ENCODE assay signal across 8 cellular contexts in the genomic region with DNA sequence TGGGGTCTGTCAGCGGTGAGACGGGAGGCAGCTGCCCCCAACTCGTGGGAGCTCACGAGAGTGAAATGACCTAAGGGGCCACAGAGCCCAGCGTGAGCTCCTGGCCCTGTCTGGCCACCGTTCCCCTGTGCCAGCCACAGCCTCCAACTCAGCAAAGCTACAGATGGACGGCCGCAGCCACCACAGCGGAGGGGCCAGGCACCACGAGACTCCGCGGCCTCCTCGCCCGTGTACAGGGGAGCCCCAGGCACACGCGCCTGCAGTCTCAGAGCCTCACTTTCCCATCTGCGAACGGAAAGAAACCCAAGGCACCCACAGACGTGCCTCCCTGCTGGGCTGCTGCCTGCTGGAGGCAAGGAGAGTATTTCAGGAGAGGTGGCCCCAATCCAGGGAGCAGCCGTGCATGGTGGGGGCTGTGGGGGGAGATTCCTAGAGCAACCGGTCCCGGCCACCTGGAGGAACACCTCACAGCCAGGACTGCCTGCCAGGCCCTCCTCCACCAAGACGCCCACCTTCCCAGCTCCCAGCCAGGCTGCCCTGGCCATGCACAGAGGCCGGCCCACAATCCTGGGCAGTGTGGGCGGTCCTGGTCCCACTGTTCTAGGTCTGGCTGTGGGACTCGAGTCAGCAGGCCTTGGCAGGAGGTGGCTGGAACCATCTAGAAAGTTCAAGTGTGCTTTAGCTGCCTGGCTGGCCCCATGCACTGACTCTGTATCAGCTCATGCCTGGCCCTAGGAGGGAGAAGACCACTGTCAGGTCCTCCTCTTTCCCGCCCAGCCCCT. TPM values are rescaled to one million over a fixed set of nuclear protein-coding genes. Genes with fewer than 3 reads are reported as not detected.
DNase-seq lines count a peak whose midpoint lies in the region; ATAC-seq and TF ChIP-seq lines count a peak whose summit lies in the region.

No MANE protein-coding gene starts in this region.

- ATAC-seq in HG02642 (IDR thresholded peaks at IDR 0.05; ENCODE audit: poor library complexity, unreplicated experiment) (no peak), GM18861 (IDR thresholded peaks at IDR 0.05; ENCODE audit: unreplicated experiment) (no peak)

- no peak for TF ChIP-seq POLR2A in Peyer's patch (IDR thresholded peaks at IDR 0.05)

- H3K27ac ChIP-seq in Peyer's patch: peak overlapping the region; percentile 98 to 99 (median 99)

- no TSS peak for BruUV-seq in Calu3 (replicated peaks; lab: Mats Ljungman, UMichigan)

- H3K4me1 ChIP-seq in Peyer's patch: peaks cover 6 to 74% (median 59%) of the 10 kb centered on the region in 4 donors

- H3K27ac Mint-ChIP-seq in Calu3 (ENCODE audit: unreplicated experiment): peak overlapping the region; percentile 70

- H3K4me3 ChIP-seq in Peyer's patch: peak overlapping the region; percentile 85 to 100 (median 98)

- DNase-seq in Calu3 (no peak), Peyer's patch (peak in 2 of 3 donors; percentile 55 to 57), fibroblast of gingiva (ENCODE audit: low read depth) (peak; percentile 29), occipital lobe (lab: John Stamatoyannopoulos, UW) (peak; percentile 53), EL (no peak)
- DNase-seq in stimulated activated CD4-positive, alpha-beta T cell treated with anti-CD3 and anti-CD28 coated beads, Interleukin-2, amount 100 ng/mL, for 48 hours: no peak

- H3K4me1 Mint-ChIP-seq in Calu3 (ENCODE audit: low read depth, unreplicated experiment): no peaks in the 10 kb centered on the region

- peak overlapping the region; percentile 74 for H3K4me3 Mint-ChIP-seq in Calu3 (ENCODE audit: low read depth, unreplicated experiment)

- H3K9me3 Mint-ChIP-seq in Calu3 (ENCODE audit: low read depth, unreplicated experiment): no peaks in the 10 kb centered on the region

- no peaks in the 10 kb centered on the region for H3K27me3 Mint-ChIP-seq in Calu3 (ENCODE audit: unreplicated experiment)

- H3K36me3 Mint-ChIP-seq in Calu3 (ENCODE audit: insufficient read depth, unreplicated experiment): peaks cover 52% of the 10 kb centered on the region

- CTCF ChIA-PET in Calu3 (lab: Charles Lee): no interaction called here

- H3K27me3 ChIP-seq in Peyer's patch: no peaks in the 10 kb centered on the region

- no peaks in the 10 kb centered on the region for H3K9me3 ChIP-seq in Peyer's patch

- intact Hi-C loops in Calu3 (cut with micrococcal nuclease; ENCODE audit: unreplicated experiment): no loop called here

- H3K36me3 ChIP-seq in Peyer's patch: peaks cover 0 to 26% (median 0%) of the 10 kb centered on the region in 3 donors

- no peak for TF ChIP-seq CTCF in Calu3 (IDR thresholded peaks at IDR 0.05; ENCODE audit: unreplicated experiment)
- no peak for TF ChIP-seq CTCF in Peyer's patch (IDR thresholded peaks at IDR 0.05)

RNA-seq across cellular contexts. Expression of a gene that starts 1.9 kb away (rescaled TPM):
- total RNA-seq in Calu3 (2022) (96.0 and 99.7 TPM in 2 replicates), Peyer's patch (100 to 1,000 TPM; 119 to 253 (median 192) TPM), occipital lobe (16.8 TPM)

RNA-seq across cellular contexts. Expression of a gene that starts 33.6 kb away (rescaled TPM):
- total RNA-seq in Calu3 (2022): 65.3 and 72.3 TPM in 2 replicates
- 100 to 1,000 TPM in 1 of 4 donors, 10 to 100 TPM in 3; 57.8 to 114 (median 76.0) TPM for total RNA-seq in Peyer's patch
- 49.1 TPM for total RNA-seq in occipital lobe

RNA-seq across cellular contexts. Expression of a gene that starts 47.0 kb away (rescaled TPM):
- total RNA-seq in Calu3 (2022): 13.7 and 15.8 TPM in 2 replicates
- total RNA-seq in Peyer's patch: 10 to 100 TPM; 32.6 to 55.3 (median 35.1) TPM
- total RNA-seq in occipital lobe: 14.2 TPM

RNA-seq across cellular contexts. Expression of a gene that starts 47.6 kb away (rescaled TPM):
- total RNA-seq in Calu3 (2022) (2.7 and 2.8 TPM in 2 replicates), Peyer's patch (1 to 10 TPM; 1.3 to 9.9 (median 3.8) TPM), occipital lobe (2.2 TPM)

Comparison
In these comparisons a context has a peak if more than half of its experiments do, and no peak if none do; other contexts are left out.
1. DNase-seq: peak in Peyer's patch (2 of 3), fibroblast of gingiva (single experiment) and occipital lobe (single experiment); none in Calu3 (single experiment), EL (single experiment) and stimulated activated CD4-positive, alpha-beta T cell treated with anti-CD3 and anti-CD28 coated beads, Interleukin-2, amount 100 ng/mL, for 48 hours (0 of 2).